25 cellular contexts compared by ENCODE assay signal in the genomic region with DNA sequence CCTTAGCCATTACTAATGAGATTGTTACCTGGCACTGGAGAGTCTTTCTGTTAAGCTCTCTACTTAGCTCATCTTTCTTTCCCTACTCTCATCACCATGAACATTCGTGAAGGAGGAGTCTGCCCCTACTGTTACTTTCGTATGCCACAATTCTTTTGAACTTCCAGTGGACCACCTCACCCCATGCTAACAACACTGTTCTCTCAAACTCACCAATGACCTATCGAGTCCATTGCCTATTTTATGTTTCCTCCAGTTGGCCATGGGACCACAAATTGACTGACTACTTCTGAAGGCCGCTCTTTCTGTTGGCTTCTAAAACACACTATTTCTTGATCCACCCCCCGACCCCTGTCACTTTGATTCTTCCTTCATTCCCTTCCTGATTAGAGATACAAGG.
"Had no signal": no experiment of that assay in that cellular context is flagged by ENCODE, and none has a peak within 500 bp of the region (broad histone marks: within the 10 kb centered on the region; RNA-seq: fewer than 3 reads in every experiment).

No MANE protein-coding gene starts in this region.

- H3K36me3 Mint-ChIP-seq: naive B cell; naive thymus-derived CD8-positive, alpha-beta T cell; natural killer cell treated with Interleukin-12 subunit alpha and Interleukin-12 subunit beta and Interleukin-15 and Interleukin-18, amount 100 ng/mL, for 72 hours; stimulated activated memory B cell treated with anti-CD40 and anti-IgM and Interleukin-4, amounts not matched to agents 10 μg/mL and 1 μg/mL and 100 μg/mL, for 72 hours had no signal

- H3K4me1 Mint-ChIP-seq: naive B cell; naive thymus-derived CD8-positive, alpha-beta T cell; neural crest cell; stimulated activated memory B cell treated with anti-CD40 and anti-IgM and Interleukin-4, amounts not matched to agents 10 μg/mL and 1 μg/mL and 100 μg/mL, for 72 hours; stimulated activated naive CD8-positive, alpha-beta T cell treated with anti-CD3 and anti-CD28 coated beads, Interleukin-15, amount 100 ng/mL, for 72 hours had no signal

- DNase-seq: naive B cell; naive thymus-derived CD8-positive, alpha-beta T cell; nephron progenitor cell; nucleus accumbens; pancreas; psoas muscle; right cardiac atrium; spleen; stimulated activated CD4-positive, alpha-beta T cell treated with anti-CD3 and anti-CD28 coated beads, Interleukin-12 subunit alpha, Interleukin-12 subunit beta, amount 100 ng/mL, for 4 hours; stimulated activated CD4-positive, alpha-beta T cell treated with anti-CD3 and anti-CD28 coated beads, Interleukin-1b, Interleukin-23, amount 100 ng/mL, for 48 hours; stimulated activated CD4-positive, alpha-beta T cell treated with anti-CD3 and anti-CD28 coated beads, Interleukin-4, amount 100 ng/mL, for 1 hour; stimulated activated CD4-positive, alpha-beta T cell treated with anti-CD3 and anti-CD28 coated beads, Interleukin-4, amount 100 ng/mL, for 4 hours; stimulated activated CD8-positive, alpha-beta memory T cell treated with anti-CD3 and anti-CD28 coated beads, Interleukin-4, amount 100 ng/mL, for 48 hours; stimulated activated naive CD4-positive, alpha-beta T cell; stimulated activated naive CD8-positive, alpha-beta T cell treated with anti-CD3 and anti-CD28 coated beads, Interleukin-15, amount 100 ng/mL, for 72 hours; stimulated activated naive CD8-positive, alpha-beta T cell treated with anti-CD3 and anti-CD28 coated beads, Interleukin-15, Interleukin-2, amounts not matched to agents 100 U/mL and 50 U/mL, for 24 hours; substantia nigra; testis; tibial artery; trophoblast cell; upper lobe of left lung had no signal

- FAIRE-seq: pancreas, urothelium cell line had no signal

- H3K9me3 Mint-ChIP-seq: naive thymus-derived CD8-positive, alpha-beta T cell; natural killer cell treated with Interleukin-12 subunit alpha and Interleukin-12 subunit beta and Interleukin-15 and Interleukin-18, amount 100 ng/mL, for 72 hours; nephron progenitor cell; neural crest cell; stimulated activated memory B cell treated with anti-CD40 and anti-IgM and Interleukin-4, amounts not matched to agents 10 μg/mL and 1 μg/mL and 100 μg/mL, for 72 hours; stimulated activated naive CD8-positive, alpha-beta T cell treated with anti-CD3 and anti-CD28 coated beads, Interleukin-15, amount 100 ng/mL, for 72 hours had no signal

- H3K27ac Mint-ChIP-seq: naive B cell; naive thymus-derived CD8-positive, alpha-beta T cell; natural killer cell treated with Interleukin-12 subunit alpha and Interleukin-12 subunit beta and Interleukin-15 and Interleukin-18, amount 100 ng/mL, for 72 hours; nephron progenitor cell; stimulated activated memory B cell treated with anti-CD40 and anti-IgM and Interleukin-4, amounts not matched to agents 10 μg/mL and 1 μg/mL and 100 μg/mL, for 72 hours; stimulated activated naive CD8-positive, alpha-beta T cell treated with anti-CD3 and anti-CD28 coated beads, Interleukin-15, amount 100 ng/mL, for 72 hours had no signal

- H3K4me3 Mint-ChIP-seq: naive B cell; naive thymus-derived CD8-positive, alpha-beta T cell; natural killer cell treated with Interleukin-12 subunit alpha and Interleukin-12 subunit beta and Interleukin-15 and Interleukin-18, amount 100 ng/mL, for 72 hours; nephron progenitor cell; neural crest cell; stimulated activated memory B cell treated with anti-CD40 and anti-IgM and Interleukin-4, amounts not matched to agents 10 μg/mL and 1 μg/mL and 100 μg/mL, for 72 hours; stimulated activated naive CD8-positive, alpha-beta T cell treated with anti-CD3 and anti-CD28 coated beads, Interleukin-15, amount 100 ng/mL, for 72 hours had no signal
